In the genomic region with DNA sequence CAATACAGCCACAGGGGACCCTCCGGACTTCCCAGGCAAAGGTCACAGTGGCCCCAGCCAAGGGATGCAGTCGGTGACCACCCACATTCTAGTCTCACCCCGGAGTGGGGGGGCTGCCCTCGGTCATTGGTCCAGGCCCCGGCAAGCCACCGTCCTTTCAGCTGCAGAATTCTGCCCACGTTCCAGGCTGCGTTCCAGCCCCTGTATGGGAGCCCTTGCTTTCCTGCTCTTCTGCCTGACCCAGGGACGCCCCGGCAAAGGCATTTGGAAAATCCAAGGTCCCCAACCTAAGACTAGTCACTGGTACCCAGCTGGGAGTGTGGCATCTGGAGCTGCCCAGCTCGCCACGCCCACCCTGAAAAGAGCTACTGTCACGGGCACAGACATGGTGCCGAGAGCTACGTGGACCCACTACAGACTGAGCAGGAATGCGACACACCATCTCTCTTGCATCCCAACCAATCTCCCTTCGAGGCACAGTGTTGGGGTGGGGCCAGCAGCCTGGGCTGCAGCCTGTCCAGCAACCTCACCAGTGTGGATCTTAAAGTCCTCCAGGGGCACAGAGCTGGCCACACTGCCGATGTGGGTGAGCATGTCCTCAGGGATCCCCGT, we compare ENCODE assay signal across 26 cellular contexts. TPM values are rescaled to one million over a fixed set of nuclear protein-coding genes. Genes with fewer than 3 reads are reported as not detected.
"Had no signal": no experiment of that assay in that cellular context is flagged by ENCODE, and none has a peak within 500 bp of the region (broad histone marks: within the 10 kb centered on the region; RNA-seq: fewer than 3 reads in every experiment).

No MANE protein-coding gene starts in this region.

- DNase-seq: activated CD4-positive, alpha-beta T cell treated with anti-CD3 and anti-CD28 coated beads for 36 hours; activated CD4-positive, CD25-positive, alpha-beta regulatory T cell; activated CD8-positive, alpha-beta memory T cell treated with anti-CD3 and anti-CD28 coated beads, Interleukin-2, amount 50 U/mL, for 48 hours; activated naive CD8-positive, alpha-beta T cell treated with anti-CD3 and anti-CD28 coated beads, Interleukin-2, amount 50 U/mL, for 24 hours; activated T-cell treated with anti-CD3 and anti-CD28 coated beads, Interleukin-2, amount 50 U/mL, for 24 hours; amygdala; central memory CD4-positive, alpha-beta T cell; effector CD4-positive, alpha-beta T cell; foreskin keratinocyte; heart right ventricle; left ventricle myocardium inferior; mesendoderm; natural killer cell; right lobe of liver; stimulated activated CD4-positive, alpha-beta T cell treated with anti-CD3 and anti-CD28 coated beads, Interleukin-12 subunit alpha, Interleukin-12 subunit beta, amount 100 ng/mL, for 4 hours; stimulated activated CD4-positive, alpha-beta T cell treated with anti-CD3 and anti-CD28 coated beads, Interleukin-4, amount 100 ng/mL, for 1 hour; stimulated activated naive CD8-positive, alpha-beta T cell treated with anti-CD3 and anti-CD28 coated beads, Interleukin-15, Interleukin-2, amounts not matched to agents 100 U/mL and 50 U/mL, for 24 hours; uterus had no signal

- H3K27ac ChIP-seq: esophagus muscularis mucosa, foreskin keratinocyte, heart right ventricle, left ventricle myocardium inferior, neural progenitor cell, right lobe of liver, thoracic aorta, uterus had no signal

- H3K4me1 ChIP-seq: esophagus muscularis mucosa, foreskin keratinocyte, heart right ventricle, left ventricle myocardium inferior, neural progenitor cell, right lobe of liver, uterus had no signal

- ATAC-seq: activated CD4-positive, alpha-beta T cell treated with anti-CD3 and anti-CD28 coated beads for 36 hours; activated naive CD8-positive, alpha-beta T cell treated with anti-CD3 and anti-CD28 coated beads, Interleukin-2, amount 50 U/mL, for 24 hours; foreskin keratinocyte; heart right ventricle; natural killer cell; right lobe of liver; stimulated activated naive CD8-positive, alpha-beta T cell treated with anti-CD3 and anti-CD28 coated beads, Interleukin-15, Interleukin-2, amounts not matched to agents 100 U/mL and 50 U/mL, for 24 hours had no signal

- FAIRE-seq: islet of Langerhans had no signal

- H3K9me3 ChIP-seq: esophagus muscularis mucosa, heart right ventricle, left ventricle myocardium inferior, right lobe of liver, thoracic aorta, uterus had no signal

- H3K4me3 ChIP-seq: esophagus muscularis mucosa, heart right ventricle, left ventricle myocardium inferior, lung, neural progenitor cell, right lobe of liver, thoracic aorta, uterus had no signal

- H3K27me3 ChIP-seq: esophagus muscularis mucosa, foreskin keratinocyte, heart right ventricle, neural progenitor cell, right lobe of liver, uterus had no signal

RNA-seq across cellular contexts. Expression of a gene that starts 18.6 kb away (rescaled TPM):
- total RNA-seq: mononuclear cell; natural killer cell; subcutaneous adipose tissue; T-helper 1 cell treated with Interleukin-12 subunit alpha and Interleukin-12 subunit beta and Interleukin-4 antibody, amounts not matched to agents 30 ng/mL and 1 ng/mL, for 36 hours; thoracic aorta had no signal
